Comparison of ENCODE assay signal across 13 cellular contexts in the genomic region with DNA sequence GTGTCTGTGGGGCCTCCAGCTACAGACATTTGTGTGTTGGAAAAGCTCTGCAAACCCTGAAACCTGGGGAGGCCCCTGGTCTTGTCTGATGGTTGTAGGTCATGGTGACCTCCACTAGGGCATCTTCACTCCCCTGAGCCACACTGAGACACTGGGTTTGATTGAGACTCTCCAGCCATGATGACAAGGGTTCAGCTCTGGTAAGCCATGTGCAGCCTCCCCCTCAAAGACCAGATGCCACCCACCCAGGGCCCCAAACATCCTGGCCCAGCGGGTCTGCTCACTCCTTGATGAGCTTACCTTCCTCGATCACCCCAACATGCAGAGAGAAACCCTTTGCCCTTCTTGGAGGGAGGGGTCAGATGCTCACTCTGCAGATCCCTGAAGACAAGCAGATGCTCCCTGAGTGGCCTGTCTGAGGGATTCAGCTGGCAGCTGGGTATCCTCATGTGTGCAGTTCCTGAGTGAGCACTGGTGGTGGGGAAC.
DNase-seq lines count a peak whose midpoint lies in the region; ATAC-seq and TF ChIP-seq lines count a peak whose summit lies in the region.
"Had no signal": no experiment of that assay in that cellular context is flagged by ENCODE, and none has a peak within 500 bp of the region (broad histone marks: within the 10 kb centered on the region; RNA-seq: fewer than 3 reads in every experiment).

No MANE protein-coding gene starts in this region.

- H3K36me3 ChIP-seq in colonic mucosa: no peaks in the 10 kb centered on the region
- H3K36me3 ChIP-seq: BLaER1 treated with 17β-estradiol and CSF1 and Interleukin-3, amounts not matched to agents 10 nM and 100 nM had no signal

- H3K9me3 ChIP-seq in colonic mucosa: no peaks in the 10 kb centered on the region
- H3K9me3 ChIP-seq: BLaER1 treated with 17β-estradiol and CSF1 and Interleukin-3, amounts not matched to agents 10 nM and 100 nM had no signal

- ATAC-seq in stimulated activated effector memory CD8-positive, alpha-beta T cell treated with anti-CD3 and anti-CD28 coated beads, Interleukin-12 subunit alpha, Interleukin-12 subunit beta, amount 100 ng/mL, for 72 hours: peak; percentile 53

- H3K27ac Mint-ChIP-seq in activated naive CD4-positive, alpha-beta T cell treated with anti-CD3 and anti-CD28 coated beads, Interleukin-2, amount 50 U/mL, for 24 hours: peak overlapping the region; percentile 23
- H3K27ac Mint-ChIP-seq in stimulated activated effector memory CD8-positive, alpha-beta T cell treated with anti-CD3 and anti-CD28 coated beads, Interleukin-12 subunit alpha, Interleukin-12 subunit beta, amount 100 ng/mL, for 72 hours: no peak overlapping the region

- DNase-seq in activated naive CD4-positive, alpha-beta T cell treated with anti-CD3 and anti-CD28 coated beads, Interleukin-2, amount 50 U/mL, for 16 hours: no peak
- peak; percentile 61 for DNase-seq in HuH-7 (ENCODE audit: low spot score)
- peak; percentile 13 for DNase-seq in colonic mucosa
- peak; percentile 1 to 38 for DNase-seq in stimulated activated effector memory CD8-positive, alpha-beta T cell treated with anti-CD3 and anti-CD28 coated beads, Interleukin-12 subunit alpha, Interleukin-12 subunit beta, amount 100 ng/mL, for 72 hours (ENCODE audit: low spot score in 2 of 2)
- DNase-seq in EL: no peak
- no peak for DNase-seq in NCI-H1694 treated with DMSO at 0.1 percent for 48 hours (lab: John Stamatoyannopoulos, UW)
- no peak for DNase-seq in effector CD8-positive, alpha-beta T cell (lab: John Stamatoyannopoulos, UW)
- DNase-seq: NCI-H1417 treated with DMSO at 0.1 percent for 48 hours, NCI-H526 treated with DMSO at 0.1 percent for 48 hours, SHP77 treated with DMSO at 0.1 percent for 48 hours had no signal

- H3K27me3 Mint-ChIP-seq in activated naive CD4-positive, alpha-beta T cell treated with anti-CD3 and anti-CD28 coated beads, Interleukin-2, amount 50 U/mL, for 24 hours: no peaks in the 10 kb centered on the region

- no peaks in the 10 kb centered on the region for H3K36me3 Mint-ChIP-seq in activated naive CD4-positive, alpha-beta T cell treated with anti-CD3 and anti-CD28 coated beads, Interleukin-2, amount 50 U/mL, for 24 hours
- H3K36me3 Mint-ChIP-seq in stimulated activated effector memory CD8-positive, alpha-beta T cell treated with anti-CD3 and anti-CD28 coated beads, Interleukin-12 subunit alpha, Interleukin-12 subunit beta, amount 100 ng/mL, for 72 hours: no peaks in the 10 kb centered on the region

- no peaks in the 10 kb centered on the region for H3K4me1 Mint-ChIP-seq in activated naive CD4-positive, alpha-beta T cell treated with anti-CD3 and anti-CD28 coated beads, Interleukin-2, amount 50 U/mL, for 24 hours
- H3K4me1 Mint-ChIP-seq in stimulated activated effector memory CD8-positive, alpha-beta T cell treated with anti-CD3 and anti-CD28 coated beads, Interleukin-12 subunit alpha, Interleukin-12 subunit beta, amount 100 ng/mL, for 72 hours: peaks cover 15% of the 10 kb centered on the region

- H3K9ac ChIP-seq in colonic mucosa (ENCODE audit: low read depth in 2 of 2, low read length in 2 of 2): no peak overlapping the region
- H3K9ac ChIP-seq: BLaER1 treated with 17β-estradiol and CSF1 and Interleukin-3, amounts not matched to agents 10 nM and 100 nM had no signal

- H3K27ac ChIP-seq in colonic mucosa: no peak overlapping the region
- H3K27ac ChIP-seq: BLaER1 treated with 17β-estradiol and CSF1 and Interleukin-3, amounts not matched to agents 10 nM and 100 nM; dorsolateral prefrontal cortex had no signal

- H3K9me3 Mint-ChIP-seq in activated naive CD4-positive, alpha-beta T cell treated with anti-CD3 and anti-CD28 coated beads, Interleukin-2, amount 50 U/mL, for 24 hours: no peaks in the 10 kb centered on the region
- H3K9me3 Mint-ChIP-seq in stimulated activated effector memory CD8-positive, alpha-beta T cell treated with anti-CD3 and anti-CD28 coated beads, Interleukin-12 subunit alpha, Interleukin-12 subunit beta, amount 100 ng/mL, for 72 hours: no peaks in the 10 kb centered on the region

- intact Hi-C loops in colonic mucosa (cut with DNase I): no loop called here

- no peak overlapping the region for H3K4me3 ChIP-seq in colonic mucosa
- H3K4me3 ChIP-seq: BLaER1 treated with 17β-estradiol and CSF1 and Interleukin-3, amounts not matched to agents 10 nM and 100 nM; dorsolateral prefrontal cortex had no signal

- TF ChIP-seq CTCF in colonic mucosa (IDR thresholded peaks at IDR 0.05): no peak

- H3K4me3 Mint-ChIP-seq in activated naive CD4-positive, alpha-beta T cell treated with anti-CD3 and anti-CD28 coated beads, Interleukin-2, amount 50 U/mL, for 24 hours: no peak overlapping the region
- H3K4me3 Mint-ChIP-seq in stimulated activated effector memory CD8-positive, alpha-beta T cell treated with anti-CD3 and anti-CD28 coated beads, Interleukin-12 subunit alpha, Interleukin-12 subunit beta, amount 100 ng/mL, for 72 hours: no peak overlapping the region

- no peaks in the 10 kb centered on the region for H3K4me1 ChIP-seq in colonic mucosa

- H3K27me3 ChIP-seq in colonic mucosa: no peaks in the 10 kb centered on the region
- H3K27me3 ChIP-seq: BLaER1 treated with 17β-estradiol and CSF1 and Interleukin-3, amounts not matched to agents 10 nM and 100 nM; dorsolateral prefrontal cortex had no signal

Comparison
In these comparisons a context has a peak if more than half of its experiments do, and no peak if none do; other contexts are left out.
1. DNase-seq: peak in HuH-7 (single experiment), colonic mucosa (single experiment) and stimulated activated effector memory CD8-positive, alpha-beta T cell treated with anti-CD3 and anti-CD28 coated beads, Interleukin-12 subunit alpha, Interleukin-12 subunit beta, amount 100 ng/mL, for 72 hours (2 of 2); none in activated naive CD4-positive, alpha-beta T cell treated with anti-CD3 and anti-CD28 coated beads, Interleukin-2, amount 50 U/mL, for 16 hours (single experiment), EL (single experiment), NCI-H1694 treated with DMSO at 0.1 percent for 48 hours (single experiment) and effector CD8-positive, alpha-beta T cell (single experiment).